ENCODE assay signal across 8 cellular contexts in genomic region chr6:26123675-26124549, GRCh38. TPM values are rescaled to one million over a fixed set of nuclear protein-coding genes. Genes with fewer than 3 reads are reported as not detected.
DNase-seq lines count a peak whose midpoint lies in the region; ATAC-seq and TF ChIP-seq lines count a peak whose summit lies in the region.

No MANE protein-coding gene starts in this region.

- peak; percentile 100 for DNase-seq in AG09309 (ENCODE audit: low read depth)
- peak; percentile 96 for DNase-seq in NCI-H226
- peak; percentile 73 for DNase-seq in activated B cell treated with CpG ODN at 0.5 μM for 24 hours
- peak; percentile 94 for DNase-seq in central memory CD4-positive, alpha-beta T cell
- peak; percentile 89 to 94 (median 92) for DNase-seq in immature natural killer cell
- DNase-seq in smooth muscle cell (lab: John Stamatoyannopoulos, UW; ENCODE audit: unreplicated experiment), result peak; percentile 48

- H3K27ac ChIP-seq in smooth muscle cell (ENCODE audit: low read depth), result peak overlapping the region; percentile 93

- H3K4me1 ChIP-seq in smooth muscle cell (ENCODE audit: low read depth), result peaks cover 16% of the 10 kb centered on the region

- peak; percentile 67 for ATAC-seq in GM19023 (IDR thresholded peaks at IDR 0.05; ENCODE audit: unreplicated experiment)
- ATAC-seq in HG03196 (IDR thresholded peaks at IDR 0.05; ENCODE audit: unreplicated experiment), result peak; percentile 75
- peak; percentile 76 for ATAC-seq in activated B cell treated with CpG ODN at 0.5 μM for 24 hours (ENCODE audit: low read depth)

- no peaks in the 10 kb centered on the region for H3K36me3 ChIP-seq in smooth muscle cell (ENCODE audit: low read depth)

- H3K36me3 Mint-ChIP-seq in activated B cell treated with CpG ODN at 0.5 μM for 24 hours (ENCODE audit: low read depth) (peaks cover 55% of the 10 kb centered on the region), immature natural killer cell (peaks cover 6 to 13% (median 12%) of the 10 kb centered on the region in 3 donors)

- WGBS in smooth muscle cell (ENCODE audit: low lambda C conversion rate), result under 1% methylated on average over 54 of the region's 54 CpGs

- peak overlapping the region; percentile 68 for H3K4me3 ChIP-seq in AG09309 (ENCODE audit: control insufficient read depth, low read depth, low read length)
- peak overlapping the region; percentile 98 for H3K4me3 ChIP-seq in smooth muscle cell

- no peaks in the 10 kb centered on the region for H3K27me3 ChIP-seq in smooth muscle cell (ENCODE audit: low read depth)

- H3K79me2 ChIP-seq in smooth muscle cell (ENCODE audit: low read depth), result peaks cover 46% of the 10 kb centered on the region

- H3F3A ChIP-seq in smooth muscle cell (ENCODE audit: low read depth), result peaks cover 4% of the 10 kb centered on the region

- H3K9ac ChIP-seq in smooth muscle cell (ENCODE audit: low read depth), result peak overlapping the region; percentile 85

- POLR2A ChIA-PET in activated B cell treated with CpG ODN at 0.5 μM for 24 hours (lab: Charles Lee), result interaction anchor here (0.6 to 6.8 kb wide), 74 partner anchors 8 to 1770 kb away, joined by 3 to 1682 read pairs (median 11); partner anchors contain the start of genes HFE, TRIM38 and ZNF184

- H4K20me1 ChIP-seq in smooth muscle cell (ENCODE audit: low read depth), result peaks cover 45% of the 10 kb centered on the region

- CTCF ChIA-PET in activated B cell treated with CpG ODN at 0.5 μM for 24 hours (lab: Charles Lee), result interaction anchor here (0.6 to 4.9 kb wide), 8 partner anchors 20 to 1396 kb away, joined by 3 to 31 read pairs (median 4); a partner anchor contains a TSS

- no peaks in the 10 kb centered on the region for H3K9me3 ChIP-seq in smooth muscle cell (replicated peaks; ENCODE audit: low read depth)

- peak overlapping the region; percentile 95 for H3K4me2 ChIP-seq in smooth muscle cell

- H3K9me3 Mint-ChIP-seq in activated B cell treated with CpG ODN at 0.5 μM for 24 hours (peaks cover 3% of the 10 kb centered on the region), immature natural killer cell (no peaks in the 10 kb centered on the region)

- H3K27ac Mint-ChIP-seq in activated B cell treated with CpG ODN at 0.5 μM for 24 hours, result peak overlapping the region; percentile 99
- peak overlapping the region; percentile 97 to 100 (median 98) for H3K27ac Mint-ChIP-seq in immature natural killer cell

- H3K4me3 Mint-ChIP-seq in activated B cell treated with CpG ODN at 0.5 μM for 24 hours, result peak overlapping the region; percentile 94
- peak overlapping the region; percentile 96 to 100 (median 99) for H3K4me3 Mint-ChIP-seq in immature natural killer cell

- H2AFZ ChIP-seq in smooth muscle cell (ENCODE audit: low read depth), result peak overlapping the region; percentile 35

- H3K27me3 Mint-ChIP-seq in activated B cell treated with CpG ODN at 0.5 μM for 24 hours (no peaks in the 10 kb centered on the region), immature natural killer cell (ENCODE audit: low read depth in 3 of 3) (peaks cover 19 to 22% (median 21%) of the 10 kb centered on the region in 3 donors)

- intact Hi-C loops in activated B cell treated with CpG ODN at 0.5 μM for 24 hours (cut with micrococcal nuclease), result loop anchor here (1.0 to 2.0 kb wide), 18 partner anchors 8 to 1769 kb away; partner anchors contain the start of gene ABT1

- peaks cover 41% of the 10 kb centered on the region for H3K4me1 Mint-ChIP-seq in activated B cell treated with CpG ODN at 0.5 μM for 24 hours
- H3K4me1 Mint-ChIP-seq in immature natural killer cell, result peaks cover 39 to 47% of the 10 kb centered on the region in 2 donors

- TF ChIP-seq CTCF in AG09309 (IDR thresholded peaks at IDR 0.05; ENCODE audit: control insufficient read depth, insufficient read depth, low read depth, low read length, missing control alignments), result no peak
- TF ChIP-seq CTCF in activated B cell treated with CpG ODN at 0.5 μM for 24 hours (IDR thresholded peaks at IDR 0.05), result no peak
- TF ChIP-seq CTCF in smooth muscle cell (IDR thresholded peaks at IDR 0.05; ENCODE audit: borderline replicate concordance, insufficient read depth, poor library complexity, severe bottlenecking), result no peak

RNA-seq across cellular contexts. Expression of gene HFE, which starts 36.7 kb away (rescaled TPM):
- total RNA-seq in activated B cell treated with CpG ODN at 0.5 μM for 24 hours (0.98 and 1.1 TPM in 2 replicates), smooth muscle cell (4.9 and 5.5 TPM in 2 replicates)
- polyA plus RNA-seq in immature natural killer cell (1 to 10 TPM in 2 of 3 donors, under 1 TPM in 1; 0.90 to 5.1 (median 1.8) TPM), smooth muscle cell (2.1 and 7.5 TPM in 2 replicates)

Comparison
In these comparisons a context has a peak if more than half of its experiments do, and no peak if none do; other contexts are left out.
1. Peak in every context shown above with its lines: DNase-seq, ATAC-seq, H3K4me3 ChIP-seq and H3K27ac ChIP-seq.
2. DNase-seq: peak in every context shown above with its lines; median percentile 100 in AG09309; 96 in NCI-H226; 94 in central memory CD4-positive, alpha-beta T cell; 92 in immature natural killer cell; 73 in activated B cell treated with CpG ODN at 0.5 μM for 24 hours; 48 in smooth muscle cell.